9 cellular contexts compared by ENCODE assay signal in the genomic region with DNA sequence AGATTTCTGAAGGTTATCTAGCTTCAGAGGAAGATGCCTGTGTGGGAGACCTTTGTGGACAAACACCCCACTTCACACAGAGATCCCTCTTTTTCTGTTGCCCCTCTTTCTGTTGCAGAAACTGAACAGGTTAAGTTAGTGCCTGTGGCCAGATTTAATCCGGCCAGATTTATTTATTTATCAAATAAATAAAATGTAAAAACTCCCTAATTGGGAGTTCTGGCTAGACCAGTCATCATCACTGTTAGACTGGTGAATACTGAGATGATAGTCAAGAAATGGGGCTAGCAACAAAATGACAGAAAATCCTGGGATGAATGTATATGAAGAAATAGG. TPM values are rescaled to one million over a fixed set of nuclear protein-coding genes. Genes with fewer than 3 reads are reported as not detected.
DNase-seq lines count a peak whose midpoint lies in the region; ATAC-seq, FAIRE-seq and TF ChIP-seq lines count a peak whose summit lies in the region.
"Had no signal": no experiment of that assay in that cellular context is flagged by ENCODE, and none has a peak within 500 bp of the region (broad histone marks: within the 10 kb centered on the region; RNA-seq: fewer than 3 reads in every experiment).

No MANE protein-coding gene starts in this region.

- H3K36me3 Mint-ChIP-seq in natural killer cell = no peaks in the 10 kb centered on the region

- intact Hi-C loops in breast epithelium (cut with DNase I; ENCODE audit: low total_unique reads) = no loop called here
- intact Hi-C loops in natural killer cell (cut with micrococcal nuclease) = loop anchor here (5.0 kb wide), 1 partner anchor 999 kb away; no protein-coding TSS in a partner anchor

- H3K27ac ChIP-seq in BLaER1 (peak overlapping the region; percentile 97), KMS-11 (peak overlapping the region; percentile 94), breast epithelium (peak overlapping the region; percentile 91 to 98)

- FAIRE-seq in H54 (lab: Jason Lieb, UNC) (no peak), urothelium cell line (lab: Jason Lieb, UNC) (no peak)

- no peaks in the 10 kb centered on the region; the same call in 1 of the 2 replicates for H3K27me3 ChIP-seq in BLaER1
- no peaks in the 10 kb centered on the region for H3K27me3 ChIP-seq in KMS-11 (ENCODE audit: insufficient read depth, low read depth)
- no peaks in the 10 kb centered on the region for H3K27me3 ChIP-seq in breast epithelium

- no peak for TF ChIP-seq POLR2A in breast epithelium (IDR thresholded peaks at IDR 0.05)
- no peak for TF ChIP-seq POLR2A in H54 (IDR thresholded peaks at IDR 0.05; ENCODE audit: low read depth, low read length)

- H3K79me2 ChIP-seq in KMS-11 (ENCODE audit: insufficient read depth, low read depth) = peaks cover 16% of the 10 kb centered on the region; the same call in 1 of the 2 replicates

- ATAC-seq in natural killer cell (no peak), GM21723 (IDR thresholded peaks at IDR 0.05; ENCODE audit: unreplicated experiment) (no peak), GM18868 (IDR thresholded peaks at IDR 0.05; ENCODE audit: unreplicated experiment) (no peak)

- H3K4me2 ChIP-seq in BLaER1 (peak overlapping the region; percentile 90), KMS-11 (peak overlapping the region; percentile 98)

- H3K4me1 Mint-ChIP-seq in natural killer cell = peaks cover 28 to 32% of the 10 kb centered on the region in 2 donors

- peak overlapping the region; percentile 81; the same call in 1 of the 2 replicates for H2AFZ ChIP-seq in KMS-11 (ENCODE audit: low read depth)

- DNase-seq in breast epithelium (ENCODE audit: low spot score in 2 of 2) (no peak), natural killer cell (no peak), H54 (ENCODE audit: insufficient read length, low spot score) (no peak), urothelium cell line (ENCODE audit: low spot score) (no peak)
- DNase-seq: midbrain had no signal

- H3K36me3 ChIP-seq in BLaER1 (no peaks in the 10 kb centered on the region), KMS-11 (ENCODE audit: insufficient read depth) (no peaks in the 10 kb centered on the region), breast epithelium (no peaks in the 10 kb centered on the region)

- TF ChIP-seq CTCF in KMS-11 (conservative IDR thresholded peaks at IDR 0.05; ENCODE audit: low read depth, low read length) (no peak), breast epithelium (IDR thresholded peaks at IDR 0.05) (no peak), natural killer cell (IDR thresholded peaks at IDR 0.05) (no peak)

- H3K4me1 ChIP-seq in BLaER1 (peaks cover 54% of the 10 kb centered on the region), KMS-11 (ENCODE audit: low read depth, poor library complexity, severe bottlenecking) (peaks cover 40% of the 10 kb centered on the region), breast epithelium (peaks cover 0 to 5% of the 10 kb centered on the region in 2 donors)

- H3K4me3 ChIP-seq in BLaER1 = peak overlapping the region; percentile 87; the same call in 1 of the 2 replicates
- H3K4me3 ChIP-seq in KMS-11 (IDR thresholded peaks at IDR 0.05; ENCODE audit: insufficient read depth, low read depth, low read length) = no peak overlapping the region
- H3K4me3 ChIP-seq in breast epithelium = peak overlapping the region in 1 of 3 donors; percentile 78

- no peaks in the 10 kb centered on the region for H4K20me1 ChIP-seq in BLaER1
- H4K20me1 ChIP-seq in KMS-11 (ENCODE audit: insufficient read depth) = no peaks in the 10 kb centered on the region

- H3K27ac Mint-ChIP-seq in natural killer cell = peak overlapping the region; percentile 86 to 95

- no peaks in the 10 kb centered on the region for H3K9me3 Mint-ChIP-seq in natural killer cell

- peak overlapping the region; percentile 94 for H3K9ac ChIP-seq in BLaER1
- H3K9ac ChIP-seq in KMS-11 = peak overlapping the region; percentile 90

- H3K9me3 ChIP-seq in BLaER1 (no peaks in the 10 kb centered on the region), breast epithelium (no peaks in the 10 kb centered on the region)

- peak overlapping the region; percentile 95 for H3K4me3 Mint-ChIP-seq in natural killer cell

- no peaks in the 10 kb centered on the region for H3K27me3 Mint-ChIP-seq in natural killer cell (ENCODE audit: low read depth in 2 of 2)

RNA-seq across cellular contexts. Expression of a gene that starts 1.2 kb away (rescaled TPM):
- total RNA-seq in breast epithelium = 100 to 1,000 TPM in 1 of 3 donors, 10 to 100 TPM in 2; 70.1 to 109 (median 90.1) TPM
- 10 to 100 TPM; 63.8 to 81.9 (median 74.9) TPM for total RNA-seq in natural killer cell
